1 cellular context compared by ENCODE assay signal in genomic region chr5:39137391-39138181, GRCh38.
TF ChIP-seq lines count a peak whose summit lies in the region.

No MANE protein-coding gene starts in this region.

TF ChIP-seq in IMR-90, 13 proteins besides CTCF, POLR2A, EP300 and RAD21:
- TF ChIP-seq CHD1 (IDR thresholded peaks at IDR 0.05; ENCODE audit: low read depth, low read length), result no peak
- TF ChIP-seq CEBPB (IDR thresholded peaks at IDR 0.05; ENCODE audit: low read depth, low read length), result no peak
- TF ChIP-seq FOS (IDR thresholded peaks at IDR 0.05; ENCODE audit: low read depth, low read length), result no peak
- no peak for TF ChIP-seq NFE2L2 (IDR thresholded peaks at IDR 0.05; ENCODE audit: low read depth, low read length)
- no peak for TF ChIP-seq MXI1 (IDR thresholded peaks at IDR 0.05; ENCODE audit: borderline replicate concordance, low read depth, low read length)
- TF ChIP-seq RFX5 (IDR thresholded peaks at IDR 0.05; ENCODE audit: low read depth, low read length), result no peak
- TF ChIP-seq SMC3 (IDR thresholded peaks at IDR 0.05; ENCODE audit: low read depth, low read length), result no peak
- no peak for TF ChIP-seq MAZ (IDR thresholded peaks at IDR 0.05; ENCODE audit: borderline replicate concordance, low read depth, low read length)
- TF ChIP-seq BHLHE40 (IDR thresholded peaks at IDR 0.05; ENCODE audit: low read depth, low read length), result no peak
- TF ChIP-seq, protein P1, sequence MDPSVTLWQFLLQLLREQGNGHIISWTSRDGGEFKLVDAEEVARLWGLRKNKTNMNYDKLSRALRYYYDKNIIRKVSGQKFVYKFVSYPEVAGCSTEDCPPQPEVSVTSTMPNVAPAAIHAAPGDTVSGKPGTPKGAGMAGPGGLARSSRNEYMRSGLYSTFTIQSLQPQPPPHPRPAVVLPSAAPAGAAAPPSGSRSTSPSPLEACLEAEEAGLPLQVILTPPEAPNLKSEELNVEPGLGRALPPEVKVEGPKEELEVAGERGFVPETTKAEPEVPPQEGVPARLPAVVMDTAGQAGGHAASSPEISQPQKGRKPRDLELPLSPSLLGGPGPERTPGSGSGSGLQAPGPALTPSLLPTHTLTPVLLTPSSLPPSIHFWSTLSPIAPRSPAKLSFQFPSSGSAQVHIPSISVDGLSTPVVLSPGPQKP (IDR thresholded peaks at IDR 0.05; ENCODE audit: borderline replicate concordance, low read depth, low read length), result no peak
- no peak for TF ChIP-seq MAFK (IDR thresholded peaks at IDR 0.05; ENCODE audit: low read depth, low read length)
- TF ChIP-seq, protein P2, sequence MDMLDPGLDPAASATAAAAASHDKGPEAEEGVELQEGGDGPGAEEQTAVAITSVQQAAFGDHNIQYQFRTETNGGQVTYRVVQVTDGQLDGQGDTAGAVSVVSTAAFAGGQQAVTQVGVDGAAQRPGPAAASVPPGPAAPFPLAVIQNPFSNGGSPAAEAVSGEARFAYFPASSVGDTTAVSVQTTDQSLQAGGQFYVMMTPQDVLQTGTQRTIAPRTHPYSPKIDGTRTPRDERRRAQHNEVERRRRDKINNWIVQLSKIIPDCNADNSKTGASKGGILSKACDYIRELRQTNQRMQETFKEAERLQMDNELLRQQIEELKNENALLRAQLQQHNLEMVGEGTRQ (IDR thresholded peaks at IDR 0.05; ENCODE audit: low read depth, low read length), result no peak
- TF ChIP-seq RCOR1 (IDR thresholded peaks at IDR 0.05; ENCODE audit: insufficient replicate concordance, low read length), result no peak
